Comparison of ENCODE assay signal across 1 cellular context in genomic region chr17:12789075-12789975, GRCh38.
TF ChIP-seq lines count a peak whose summit lies in the region.

A gene with protein sequence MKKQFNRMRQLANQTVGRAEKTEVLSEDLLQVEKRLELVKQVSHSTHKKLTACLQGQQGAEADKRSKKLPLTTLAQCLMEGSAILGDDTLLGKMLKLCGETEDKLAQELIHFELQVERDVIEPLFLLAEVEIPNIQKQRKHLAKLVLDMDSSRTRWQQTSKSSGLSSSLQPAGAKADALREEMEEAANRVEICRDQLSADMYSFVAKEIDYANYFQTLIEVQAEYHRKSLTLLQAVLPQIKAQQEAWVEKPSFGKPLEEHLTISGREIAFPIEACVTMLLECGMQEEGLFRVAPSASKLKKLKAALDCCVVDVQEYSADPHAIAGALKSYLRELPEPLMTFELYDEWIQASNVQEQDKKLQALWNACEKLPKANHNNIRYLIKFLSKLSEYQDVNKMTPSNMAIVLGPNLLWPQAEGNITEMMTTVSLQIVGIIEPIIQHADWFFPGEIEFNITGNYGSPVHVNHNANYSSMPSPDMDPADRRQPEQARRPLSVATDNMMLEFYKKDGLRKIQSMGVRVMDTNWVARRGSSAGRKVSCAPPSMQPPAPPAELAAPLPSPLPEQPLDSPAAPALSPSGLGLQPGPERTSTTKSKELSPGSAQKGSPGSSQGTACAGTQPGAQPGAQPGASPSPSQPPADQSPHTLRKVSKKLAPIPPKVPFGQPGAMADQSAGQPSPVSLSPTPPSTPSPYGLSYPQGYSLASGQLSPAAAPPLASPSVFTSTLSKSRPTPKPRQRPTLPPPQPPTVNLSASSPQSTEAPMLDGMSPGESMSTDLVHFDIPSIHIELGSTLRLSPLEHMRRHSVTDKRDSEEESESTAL (plus strand): TSS chr17:12789498. CDS start chr17:12789839, 341 bp downstream.

TF ChIP-seq in Ishikawa, 13 proteins besides CTCF, POLR2A, EP300 and RAD21 (continued from another document):
- TF ChIP-seq, protein P1, sequence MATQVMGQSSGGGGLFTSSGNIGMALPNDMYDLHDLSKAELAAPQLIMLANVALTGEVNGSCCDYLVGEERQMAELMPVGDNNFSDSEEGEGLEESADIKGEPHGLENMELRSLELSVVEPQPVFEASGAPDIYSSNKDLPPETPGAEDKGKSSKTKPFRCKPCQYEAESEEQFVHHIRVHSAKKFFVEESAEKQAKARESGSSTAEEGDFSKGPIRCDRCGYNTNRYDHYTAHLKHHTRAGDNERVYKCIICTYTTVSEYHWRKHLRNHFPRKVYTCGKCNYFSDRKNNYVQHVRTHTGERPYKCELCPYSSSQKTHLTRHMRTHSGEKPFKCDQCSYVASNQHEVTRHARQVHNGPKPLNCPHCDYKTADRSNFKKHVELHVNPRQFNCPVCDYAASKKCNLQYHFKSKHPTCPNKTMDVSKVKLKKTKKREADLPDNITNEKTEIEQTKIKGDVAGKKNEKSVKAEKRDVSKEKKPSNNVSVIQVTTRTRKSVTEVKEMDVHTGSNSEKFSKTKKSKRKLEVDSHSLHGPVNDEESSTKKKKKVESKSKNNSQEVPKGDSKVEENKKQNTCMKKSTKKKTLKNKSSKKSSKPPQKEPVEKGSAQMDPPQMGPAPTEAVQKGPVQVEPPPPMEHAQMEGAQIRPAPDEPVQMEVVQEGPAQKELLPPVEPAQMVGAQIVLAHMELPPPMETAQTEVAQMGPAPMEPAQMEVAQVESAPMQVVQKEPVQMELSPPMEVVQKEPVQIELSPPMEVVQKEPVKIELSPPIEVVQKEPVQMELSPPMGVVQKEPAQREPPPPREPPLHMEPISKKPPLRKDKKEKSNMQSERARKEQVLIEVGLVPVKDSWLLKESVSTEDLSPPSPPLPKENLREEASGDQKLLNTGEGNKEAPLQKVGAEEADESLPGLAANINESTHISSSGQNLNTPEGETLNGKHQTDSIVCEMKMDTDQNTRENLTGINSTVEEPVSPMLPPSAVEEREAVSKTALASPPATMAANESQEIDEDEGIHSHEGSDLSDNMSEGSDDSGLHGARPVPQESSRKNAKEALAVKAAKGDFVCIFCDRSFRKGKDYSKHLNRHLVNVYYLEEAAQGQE (IDR thresholded peaks at IDR 0.05; ENCODE audit: low read depth), result peak; percentile 32; the same call in 1 of the 2 replicates
TF ChIP-seq in Ishikawa: peak in this region for 1.
